ENCODE assay signal across 14 cellular contexts in the genomic region with DNA sequence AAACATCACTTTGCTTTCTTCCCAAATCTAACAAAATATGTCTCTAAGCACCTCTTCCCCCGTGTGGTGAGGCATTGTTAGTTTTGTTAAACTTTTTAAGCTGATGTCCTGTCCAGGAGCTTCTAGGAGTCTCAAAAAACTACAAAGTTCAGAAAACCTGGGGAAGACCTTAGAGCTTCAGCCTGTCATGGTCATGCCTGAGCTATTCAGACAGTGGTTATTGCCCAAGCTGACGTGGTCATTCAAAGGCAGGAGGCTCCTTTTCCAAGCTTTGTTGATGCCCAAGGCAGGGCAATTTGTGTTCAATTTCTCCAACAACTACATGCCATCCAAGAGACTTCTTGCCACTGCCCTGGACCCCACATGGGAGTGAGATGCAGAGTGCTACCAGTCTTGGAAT. TPM values are rescaled to one million over a fixed set of nuclear protein-coding genes. Genes with fewer than 3 reads are reported as not detected.
DNase-seq lines count a peak whose midpoint lies in the region; ATAC-seq and TF ChIP-seq lines count a peak whose summit lies in the region.
"Had no signal": no experiment of that assay in that cellular context is flagged by ENCODE, and none has a peak within 500 bp of the region (broad histone marks: within the 10 kb centered on the region; RNA-seq: fewer than 3 reads in every experiment).

No MANE protein-coding gene starts in this region.

- TF ChIP-seq CTCF in CD14-positive monocyte (IDR thresholded peaks at IDR 0.05) = no peak
- TF ChIP-seq CTCF in HL-60 (IDR thresholded peaks at IDR 0.05; ENCODE audit: insufficient read depth, low read length) = no peak
- TF ChIP-seq CTCF in body of pancreas (IDR thresholded peaks at IDR 0.05) = no peak

- H3K27me3 Mint-ChIP-seq in CD14-positive monocyte (ENCODE audit: low read depth in 3 of 3) = no peaks in the 10 kb centered on the region
- H3K27me3 Mint-ChIP-seq in activated CD4-positive, alpha-beta memory T cell treated with anti-CD3 and anti-CD28 coated beads, Interleukin-2, amount 10 ng/mL, durations not matched to agents 7 days and 5 days = peaks cover 11% of the 10 kb centered on the region

- no peaks in the 10 kb centered on the region for H3K27me3 ChIP-seq in HL-60 (ENCODE audit: insufficient read depth, poor library complexity, severe bottlenecking)
- H3K27me3 ChIP-seq in body of pancreas = no peaks in the 10 kb centered on the region

- intact Hi-C loops in CD14-positive monocyte (cut with micrococcal nuclease) = no loop called here
- intact Hi-C loops in body of pancreas (cut with DNase I) = no loop called here

- no peaks in the 10 kb centered on the region for H3K36me3 ChIP-seq in body of pancreas (replicated peaks in 1 of 2; ENCODE audit: insufficient read depth in 1 of 2, low read depth in 2 of 2)
- H3K36me3 ChIP-seq: BE2C had no signal

- ATAC-seq in body of pancreas = no peak
- ATAC-seq: A549, HCT116 had no signal

- POLR2A ChIA-PET in activated CD4-positive, alpha-beta memory T cell treated with anti-CD3 and anti-CD28 coated beads, Interleukin-2, amount 10 ng/mL, durations not matched to agents 7 days and 5 days (lab: Charles Lee) = interaction anchor here (0.6 to 2.0 kb wide), 3 partner anchors 8 to 398 kb away, joined by 3 to 13 read pairs (median 4); no protein-coding TSS in a partner anchor

- peak overlapping the region; percentile 48 to 85 for H3K4me3 Mint-ChIP-seq in CD14-positive monocyte
- no peak overlapping the region for H3K4me3 Mint-ChIP-seq in activated CD4-positive, alpha-beta memory T cell treated with anti-CD3 and anti-CD28 coated beads, Interleukin-2, amount 10 ng/mL, durations not matched to agents 7 days and 5 days
- H3K4me3 Mint-ChIP-seq: IgD-negative memory B cell had no signal

- peak overlapping the region; percentile 78 to 98 (median 95) for H3K27ac Mint-ChIP-seq in CD14-positive monocyte
- H3K27ac Mint-ChIP-seq in activated CD4-positive, alpha-beta memory T cell treated with anti-CD3 and anti-CD28 coated beads, Interleukin-2, amount 10 ng/mL, durations not matched to agents 7 days and 5 days = no peak overlapping the region

- no peak overlapping the region for H3K4me3 ChIP-seq in HL-60 (replicated peaks; ENCODE audit: insufficient read depth, low read length)
- no peak overlapping the region for H3K4me3 ChIP-seq in body of pancreas
- H3K4me3 ChIP-seq: A549 had no signal

- H3K9me3 ChIP-seq in body of pancreas = no peaks in the 10 kb centered on the region
- H3K9me3 ChIP-seq: A549, BE2C had no signal

- H3K4me1 Mint-ChIP-seq in CD14-positive monocyte = peaks cover 84% of the 10 kb centered on the region
- H3K4me1 Mint-ChIP-seq in activated CD4-positive, alpha-beta memory T cell treated with anti-CD3 and anti-CD28 coated beads, Interleukin-2, amount 10 ng/mL, durations not matched to agents 7 days and 5 days = peaks cover 2% of the 10 kb centered on the region

- WGBS in body of pancreas, 2 donors = 72 to 73% methylated on average over 2 of the region's 2 CpGs

- H3K4me1 ChIP-seq in body of pancreas = peaks cover 92% of the 10 kb centered on the region
- H3K4me1 ChIP-seq: A549, BE2C had no signal

- CTCF ChIA-PET in activated CD4-positive, alpha-beta memory T cell treated with anti-CD3 and anti-CD28 coated beads, Interleukin-2, amount 10 ng/mL, durations not matched to agents 7 days and 5 days (lab: Charles Lee) = interaction anchor here (0.8 to 1.2 kb wide), 4 partner anchors 8 to 50 kb away, joined by 3 to 4 read pairs (median 4); no protein-coding TSS in a partner anchor

- DNase-seq in CD14-positive monocyte (ENCODE audit: low spot score) = no peak
- DNase-seq in HL-60 (ENCODE audit: low read depth in 1 of 2, low spot score in 1 of 2) = no peak
- DNase-seq in body of pancreas = no peak
- DNase-seq in renal cortical epithelial cell (ENCODE audit: low read depth) = peak; percentile 22
- no peak for DNase-seq in activated CD4-positive, alpha-beta memory T cell treated with anti-CD3 and anti-CD28 coated beads, Interleukin-2, amount 10 ng/mL, durations not matched to agents 7 days and 5 days
- DNase-seq in A172 (ENCODE audit: low spot score) = no peak
- DNase-seq in HT-29 (ENCODE audit: low spot score) = no peak
- DNase-seq: BE2C, DMS53, GF-D8 had no signal

- no peaks in the 10 kb centered on the region for H3K36me3 Mint-ChIP-seq in CD14-positive monocyte
- no peaks in the 10 kb centered on the region for H3K36me3 Mint-ChIP-seq in activated CD4-positive, alpha-beta memory T cell treated with anti-CD3 and anti-CD28 coated beads, Interleukin-2, amount 10 ng/mL, durations not matched to agents 7 days and 5 days (ENCODE audit: low read depth)
- H3K36me3 Mint-ChIP-seq: IgD-negative memory B cell had no signal

- no peaks in the 10 kb centered on the region for H3K9me3 Mint-ChIP-seq in CD14-positive monocyte
- no peaks in the 10 kb centered on the region for H3K9me3 Mint-ChIP-seq in activated CD4-positive, alpha-beta memory T cell treated with anti-CD3 and anti-CD28 coated beads, Interleukin-2, amount 10 ng/mL, durations not matched to agents 7 days and 5 days
- H3K9me3 Mint-ChIP-seq: IgD-negative memory B cell had no signal

- no peak for TF ChIP-seq POLR2A in body of pancreas (IDR thresholded peaks at IDR 0.05)

- H3K27ac ChIP-seq in HL-60 (replicated peaks) (peak overlapping the region; percentile 85), body of pancreas (peak overlapping the region; percentile 19 to 94 (median 80))
- H3K27ac ChIP-seq: A549 had no signal

RNA-seq across cellular contexts. Expression of gene LYZ, which starts 5.8 kb away (rescaled TPM):
- over 10,000 TPM; 13,865 to 46,644 TPM for polyA plus RNA-seq in CD14-positive monocyte
- 100 to 1,000 TPM in 1 of 2 donors, 10 to 100 TPM in 1; 18.8 to 118 TPM for total RNA-seq in body of pancreas
- not detected in 2 replicates for total RNA-seq in renal cortical epithelial cell
- total RNA-seq in activated CD4-positive, alpha-beta memory T cell treated with anti-CD3 and anti-CD28 coated beads, Interleukin-2, amount 10 ng/mL, durations not matched to agents 7 days and 5 days = under 1 TPM; 0.48 to 0.50 TPM
- total RNA-seq in A172 (2014; rRNA removed; shearing (Covaris generic)) = 0.07 and 2.3 TPM in 2 replicates
- total RNA-seq in HT-29 (2014; rRNA removed; shearing (Covaris generic)) = 1,236 and 1,299 TPM in 2 replicates
- polyA plus RNA-seq: AG04450 had no signal

RNA-seq across cellular contexts. Expression of gene YEATS4, which starts 17.1 kb away (rescaled TPM):
- polyA plus RNA-seq in CD14-positive monocyte = 10 to 100 TPM; 16.0 to 20.9 TPM
- total RNA-seq in body of pancreas (10 to 100 TPM; 14.3 to 15.8 TPM), renal cortical epithelial cell (17.0 and 34.0 TPM in 2 replicates)
- total RNA-seq in activated CD4-positive, alpha-beta memory T cell treated with anti-CD3 and anti-CD28 coated beads, Interleukin-2, amount 10 ng/mL, durations not matched to agents 7 days and 5 days = 10 to 100 TPM; 43.0 to 45.0 TPM
- total RNA-seq in A172 (2014; rRNA removed; shearing (Covaris generic)) = 46.1 and 56.3 TPM in 2 replicates
- total RNA-seq in HT-29 (2014; rRNA removed; shearing (Covaris generic)) = 34.1 and 40.0 TPM in 2 replicates

Comparison
In these comparisons a context has a peak if more than half of its experiments do, and no peak if none do; other contexts are left out.
1. RNA of gene LYZ, which starts 5.8 kb away (total RNA-seq): 1,236 to 1,299 TPM in HT-29; 18.8 to 118 TPM in body of pancreas, 0.07 to 2.3 TPM in A172, 0.48 to 0.50 TPM in activated CD4-positive, alpha-beta memory T cell treated with anti-CD3 and anti-CD28 coated beads, Interleukin-2, amount 10 ng/mL, durations not matched to agents 7 days and 5 days and not detected in renal cortical epithelial cell; every median in the first group is over 10 times any median in the second.